Comparison of ENCODE assay signal across 1 cellular context in genomic region chr7:151039850-151040548, GRCh38.
TF ChIP-seq lines count a peak whose summit lies in the region.

No MANE protein-coding gene starts in this region.

TF ChIP-seq in endothelial cell of umbilical vein, 7 proteins besides CTCF, POLR2A, EP300 and RAD21:
- TF ChIP-seq GATA2 (IDR thresholded peaks at IDR 0.05; ENCODE audit: insufficient read depth, insufficient read length, low read depth, low read length), result no peak
- no peak for TF ChIP-seq MYC (IDR thresholded peaks at IDR 0.05; ENCODE audit: low read depth, low read length)
- TF ChIP-seq JUN (IDR thresholded peaks at IDR 0.05; ENCODE audit: borderline replicate concordance, insufficient read depth, insufficient read length, low read depth), result no peak
- no peak for TF ChIP-seq EZH2 (IDR thresholded peaks at IDR 0.05; ENCODE audit: borderline replicate concordance, low read depth, low read length, severe bottlenecking)
